17 cellular contexts compared by ENCODE assay signal in the genomic region with DNA sequence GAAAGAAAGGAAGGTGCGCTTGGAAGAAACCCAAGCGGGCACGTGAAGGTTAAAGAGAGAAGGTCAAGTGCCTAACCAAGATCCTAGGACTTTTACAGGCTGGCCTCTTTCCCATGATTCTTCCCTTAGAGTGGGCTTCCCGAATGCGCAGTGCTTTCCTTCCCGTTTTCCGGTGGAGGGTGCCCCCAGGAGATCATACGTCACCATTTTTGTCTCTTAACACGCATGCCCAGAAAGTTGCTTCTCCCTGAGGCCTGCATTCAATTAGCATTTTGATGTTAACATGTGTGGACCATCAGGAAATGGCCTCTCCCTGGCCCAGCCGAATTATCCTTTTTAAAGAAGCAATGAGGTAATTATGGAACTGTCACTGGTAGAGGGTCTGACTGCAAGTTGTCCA. TPM values are rescaled to one million over a fixed set of nuclear protein-coding genes. Genes with fewer than 3 reads are reported as not detected.
A peak's percentile ranks its signal among the peaks of the same experiment; 100 is the strongest.
DNase-seq lines count a peak whose midpoint lies in the region; ATAC-seq and TF ChIP-seq lines count a peak whose summit lies in the region.
"Had no signal": no experiment of that assay in that cellular context is flagged by ENCODE, and none has a peak within 500 bp of the region (broad histone marks: within the 10 kb centered on the region; RNA-seq: fewer than 3 reads in every experiment).

No MANE protein-coding gene starts in this region.

- intact Hi-C loops in natural killer cell (cut with micrococcal nuclease) = no loop called here

- DNase-seq in natural killer cell (no peak), chondrocyte (ENCODE audit: low spot score) (no peak), neural crest cell (ENCODE audit: low read depth, low spot score) (no peak), GM19240 (ENCODE audit: insufficient read length, low spot score) (no peak), SW 1271 (lab: John Stamatoyannopoulos, UW) (no peak)
- no peak for DNase-seq in natural killer cell treated with Interleukin-12 subunit alpha and Interleukin-12 subunit beta and Interleukin-15 and Interleukin-18, amount 100 ng/mL, for 72 hours (ENCODE audit: low spot score)
- no peak for DNase-seq in effector CD4-positive, alpha-beta T cell
- DNase-seq: activated naive CD4-positive, alpha-beta T cell treated with anti-CD3 and anti-CD28 coated beads for 36 hours; effector memory CD8-positive, alpha-beta T cell; KBM-7; left colon; NCI-H1105 treated with DMSO at 0.1 percent for 48 hours; NCI-H345; SK-N-SH; stimulated activated naive CD4-positive, alpha-beta T cell had no signal

- peaks cover 0 to 14% of the 10 kb centered on the region in 2 donors for H3K27me3 Mint-ChIP-seq in natural killer cell (ENCODE audit: low read depth in 2 of 2)
- H3K27me3 Mint-ChIP-seq in natural killer cell treated with Interleukin-12 subunit alpha and Interleukin-12 subunit beta and Interleukin-15 and Interleukin-18, amount 100 ng/mL, for 72 hours = peaks cover 0 to 3% of the 10 kb centered on the region in 2 donors
- no peaks in the 10 kb centered on the region for H3K27me3 Mint-ChIP-seq in chondrocyte (ENCODE audit: low read depth)
- peaks cover 6% of the 10 kb centered on the region for H3K27me3 Mint-ChIP-seq in neural crest cell (ENCODE audit: low read depth)

- H3K4me1 Mint-ChIP-seq in natural killer cell (peaks cover 21 to 23% of the 10 kb centered on the region in 2 donors), chondrocyte (ENCODE audit: low read depth) (peaks cover 33% of the 10 kb centered on the region), neural crest cell (peaks cover 30% of the 10 kb centered on the region)
- H3K4me1 Mint-ChIP-seq in natural killer cell treated with Interleukin-12 subunit alpha and Interleukin-12 subunit beta and Interleukin-15 and Interleukin-18, amount 100 ng/mL, for 72 hours (ENCODE audit: low read depth in 2 of 2) = peaks cover 26 to 32% of the 10 kb centered on the region in 2 donors

- no peaks in the 10 kb centered on the region for H3K9me3 Mint-ChIP-seq in natural killer cell
- H3K9me3 Mint-ChIP-seq in natural killer cell treated with Interleukin-12 subunit alpha and Interleukin-12 subunit beta and Interleukin-15 and Interleukin-18, amount 100 ng/mL, for 72 hours = no peaks in the 10 kb centered on the region
- H3K9me3 Mint-ChIP-seq in chondrocyte (ENCODE audit: low read depth) = peaks cover 4% of the 10 kb centered on the region
- H3K9me3 Mint-ChIP-seq in neural crest cell = no peaks in the 10 kb centered on the region
- H3K9me3 Mint-ChIP-seq: activated naive CD4-positive, alpha-beta T cell treated with anti-CD3 and anti-CD28 coated beads for 36 hours; effector memory CD8-positive, alpha-beta T cell had no signal

- H3K27ac Mint-ChIP-seq in natural killer cell (no peak overlapping the region), chondrocyte (ENCODE audit: unreplicated experiment) (no peak overlapping the region), neural crest cell (ENCODE audit: unreplicated experiment) (no peak overlapping the region)
- no peak overlapping the region for H3K27ac Mint-ChIP-seq in natural killer cell treated with Interleukin-12 subunit alpha and Interleukin-12 subunit beta and Interleukin-15 and Interleukin-18, amount 100 ng/mL, for 72 hours
- H3K27ac Mint-ChIP-seq: activated naive CD4-positive, alpha-beta T cell treated with anti-CD3 and anti-CD28 coated beads for 36 hours; effector memory CD8-positive, alpha-beta T cell had no signal

- TF ChIP-seq CTCF in natural killer cell (IDR thresholded peaks at IDR 0.05) (no peak), chondrocyte (IDR thresholded peaks at IDR 0.05) (no peak), neural crest cell (conservative IDR thresholded peaks at IDR 0.05) (no peak)

- H3K4me3 Mint-ChIP-seq in natural killer cell (peak overlapping the region; percentile 63), chondrocyte (ENCODE audit: unreplicated experiment) (peak overlapping the region; percentile 24), neural crest cell (peak overlapping the region; percentile 45)
- no peak overlapping the region for H3K4me3 Mint-ChIP-seq in natural killer cell treated with Interleukin-12 subunit alpha and Interleukin-12 subunit beta and Interleukin-15 and Interleukin-18, amount 100 ng/mL, for 72 hours
- H3K4me3 Mint-ChIP-seq: activated naive CD4-positive, alpha-beta T cell treated with anti-CD3 and anti-CD28 coated beads for 36 hours; effector memory CD8-positive, alpha-beta T cell had no signal

- ATAC-seq in natural killer cell = no peak
- no peak for ATAC-seq in natural killer cell treated with Interleukin-12 subunit alpha and Interleukin-12 subunit beta and Interleukin-15 and Interleukin-18, amount 100 ng/mL, for 72 hours
- no peak for ATAC-seq in HG03565 (IDR thresholded peaks at IDR 0.05; ENCODE audit: unreplicated experiment)
- ATAC-seq: effector memory CD8-positive, alpha-beta T cell; HCT116; left colon had no signal

- H3K36me3 Mint-ChIP-seq in natural killer cell (no peaks in the 10 kb centered on the region), chondrocyte (ENCODE audit: low read depth) (no peaks in the 10 kb centered on the region), neural crest cell (ENCODE audit: low read depth) (no peaks in the 10 kb centered on the region)
- no peaks in the 10 kb centered on the region for H3K36me3 Mint-ChIP-seq in natural killer cell treated with Interleukin-12 subunit alpha and Interleukin-12 subunit beta and Interleukin-15 and Interleukin-18, amount 100 ng/mL, for 72 hours

RNA-seq across cellular contexts. Expression of a gene that starts 1.9 kb away (rescaled TPM):
- total RNA-seq in natural killer cell (1 to 10 TPM; 2.0 to 7.9 (median 2.5) TPM), chondrocyte (96.3 to 135 TPM (median 107 TPM) in 3 replicates), neural crest cell (17.4 and 20.1 TPM in 2 replicates)
- 1 to 10 TPM; 5.6 to 8.3 TPM for total RNA-seq in natural killer cell treated with Interleukin-12 subunit alpha and Interleukin-12 subunit beta and Interleukin-15 and Interleukin-18, amount 100 ng/mL, for 72 hours
